In genomic region chr1:111448918-111449702, GRCh38 we compare ENCODE assay signal across 8 cellular contexts. TPM values are rescaled to one million over a fixed set of nuclear protein-coding genes. Genes with fewer than 3 reads are reported as not detected.
DNase-seq lines count a peak whose midpoint lies in the region; ATAC-seq, FAIRE-seq and TF ChIP-seq lines count a peak whose summit lies in the region.

Gene ATP5PB, plus strand, starts transcription at chr1:111449464. Its CDS starts 78 bp downstream, at chr1:111449542.
Gene WDR77, minus strand, starts transcription at chr1:111449256. Its CDS starts 87 bp downstream, at chr1:111449169.

- TF ChIP-seq CTCF in D721Med (IDR thresholded peaks at IDR 0.05; ENCODE audit: insufficient read depth, missing control alignments) (no peak), OCI-LY7 (conservative IDR thresholded peaks at IDR 0.05; ENCODE audit: low read length) (no peak), endothelial cell (IDR thresholded peaks at IDR 0.05; ENCODE audit: unreplicated experiment) (no peak), mesothelial cell of epicardium (IDR thresholded peaks at IDR 0.05; ENCODE audit: unreplicated experiment) (no peak)

- H3K4me2 ChIP-seq in OCI-LY7 (ENCODE audit: low read length): peak within 1 kb of the TSS; percentile 89

- H3K36me3 Mint-ChIP-seq in endothelial cell (ENCODE audit: low read depth, unreplicated experiment) (peaks cover 13% of the 10 kb centered on the region), mesothelial cell of epicardium (peaks cover 13% of the 10 kb centered on the region)

- H3K4me1 ChIP-seq in OCI-LY7 (ENCODE audit: insufficient read depth, low read length, poor library complexity, severe bottlenecking): peaks cover 32% of the 10 kb centered on the region

- no TSS peak for BruUV-seq in OCI-LY7 (replicated peaks; lab: Mats Ljungman, UMichigan)

- peaks cover 23% of the 10 kb centered on the region; the same call in 1 of the 2 replicates for H4K20me1 ChIP-seq in OCI-LY7 (ENCODE audit: insufficient read depth, low read length)

- H3K9me2 ChIP-seq in OCI-LY7 (ENCODE audit: insufficient read depth, low read length): no peaks in the 10 kb centered on the region

- POLR2A ChIA-PET in OCI-LY7 (lab: Charles Lee): interaction anchor here (0.6 to 2.3 kb wide), 10 partner anchors 9 to 306 kb away, joined by 3 to 10 read pairs (median 3); no protein-coding TSS in a partner anchor

- no peaks in the 10 kb centered on the region for H3K9me3 ChIP-seq in OCI-LY7 (ENCODE audit: low read length)

- no peak for FAIRE-seq in D721Med (lab: Jason Lieb, UNC)

- H3K27ac Mint-ChIP-seq in endothelial cell (ENCODE audit: unreplicated experiment) (peak within 1 kb of the TSS; percentile 99), mesothelial cell of epicardium (peak within 1 kb of the TSS; percentile 100)

- H3K4me1 Mint-ChIP-seq in endothelial cell (ENCODE audit: unreplicated experiment): peaks cover 40% of the 10 kb centered on the region
- H3K4me1 Mint-ChIP-seq in mesothelial cell of epicardium: peaks cover 38% of the 10 kb centered on the region

- H3K36me3 ChIP-seq in OCI-LY7 (ENCODE audit: insufficient read depth, low read length): peaks cover 80% of the 10 kb centered on the region

- no peaks in the 10 kb centered on the region for H3K9me3 Mint-ChIP-seq in endothelial cell (ENCODE audit: unreplicated experiment)
- no peaks in the 10 kb centered on the region for H3K9me3 Mint-ChIP-seq in mesothelial cell of epicardium

- peak within 1 kb of the TSS; percentile 59; the same call in 1 of the 2 replicates for H2AFZ ChIP-seq in OCI-LY7 (ENCODE audit: low read length)

- peak within 1 kb of the TSS; percentile 39 for H3K27ac ChIP-seq in OCI-LY7 (ENCODE audit: low read depth, low read length, poor library complexity, severe bottlenecking)

- peak within 1 kb of the TSS; percentile 98 for H3K4me3 ChIP-seq in OCI-LY7 (ENCODE audit: low read depth, low read length, poor library complexity, severe bottlenecking)

- peak; percentile 84 for ATAC-seq in GM21526 (IDR thresholded peaks at IDR 0.05; ENCODE audit: low FRiP score, unreplicated experiment)

- CTCF ChIA-PET in OCI-LY7 (lab: Charles Lee; ENCODE audit: unreplicated experiment): interaction anchor here (0.6 kb wide), 3 partner anchors 9 to 288 kb away, joined by 3 to 8 read pairs (median 8); no protein-coding TSS in a partner anchor

- intact Hi-C loops in OCI-LY7 (cut with micrococcal nuclease; ENCODE audit: unreplicated experiment): loop anchor here (1.0 to 10.0 kb wide), 3 partner anchors 43 to 104 kb away; no protein-coding TSS in a partner anchor

- DNase-seq in D721Med (ENCODE audit: insufficient read length, low spot score): peak; percentile 85
- DNase-seq in HuH-7.5 (ENCODE audit: low spot score): peak; percentile 78
- DNase-seq in OCI-LY7 (ENCODE audit: low spot score): peak; percentile 100
- peak; percentile 72 for DNase-seq in activated T-cell treated with anti-CD3 and anti-CD28 coated beads for 1 hour (ENCODE audit: low read depth)
- DNase-seq in endothelial cell (ENCODE audit: low spot score): peak; percentile 87
- peak; percentile 86 for DNase-seq in mesothelial cell of epicardium (ENCODE audit: low spot score in 2 of 2, unreplicated experiment in 2 of 2)
- DNase-seq in stimulated activated CD8-positive, alpha-beta memory T cell treated with anti-CD3 and anti-CD28 coated beads, Interleukin-15, amount 100 ng/mL, for 48 hours (ENCODE audit: low read depth in 2 of 2): peak; percentile 85 to 88

- H3K4me3 Mint-ChIP-seq in endothelial cell (ENCODE audit: unreplicated experiment): peak within 1 kb of the TSS; percentile 99
- peak within 1 kb of the TSS; percentile 100 for H3K4me3 Mint-ChIP-seq in mesothelial cell of epicardium

- peaks cover 92% of the 10 kb centered on the region for H3K79me2 ChIP-seq in OCI-LY7 (ENCODE audit: insufficient read depth, low read depth, low read length)

- H3K27me3 Mint-ChIP-seq in endothelial cell (ENCODE audit: unreplicated experiment) (peaks cover 7% of the 10 kb centered on the region), mesothelial cell of epicardium (ENCODE audit: low read depth) (no peaks in the 10 kb centered on the region)

RNA-seq across cellular contexts. Expression of gene ATP5PB, which starts in this region (rescaled TPM):
- 286 and 291 TPM in 2 replicates for total RNA-seq in OCI-LY7 (2014; rRNA removed; shearing (Covaris generic))
- total RNA-seq in OCI-LY7 (2022) (285 and 303 TPM in 2 replicates), endothelial cell (ENCODE audit: unreplicated experiment) (211 TPM), mesothelial cell of epicardium (155 to 162 TPM (median 156 TPM) in 3 replicates)

RNA-seq across cellular contexts. Expression of gene WDR77, which starts in this region (rescaled TPM):
- 63.0 and 97.3 TPM in 2 replicates for total RNA-seq in OCI-LY7 (2014; rRNA removed; shearing (Covaris generic))
- 59.9 and 66.4 TPM in 2 replicates for total RNA-seq in OCI-LY7 (2022)
- total RNA-seq in endothelial cell (ENCODE audit: unreplicated experiment): 46.2 TPM
- 29.1 to 32.6 TPM (median 32.6 TPM) in 3 replicates for total RNA-seq in mesothelial cell of epicardium

Comparison
In these comparisons a context has a peak if more than half of its experiments do, and no peak if none do; other contexts are left out.
1. Peak in every context shown above with its lines: DNase-seq, ATAC-seq, H3K4me3 ChIP-seq and H3K27ac ChIP-seq.